In genomic region chr16:58177347-58177710, GRCh38 we compare ENCODE assay signal across 23 cellular contexts. TPM values are rescaled to one million over a fixed set of nuclear protein-coding genes. Genes with fewer than 3 reads are reported as not detected.
DNase-seq lines count a peak whose midpoint lies in the region; ATAC-seq, FAIRE-seq and TF ChIP-seq lines count a peak whose summit lies in the region.
"Had no signal": no experiment of that assay in that cellular context is flagged by ENCODE, and none has a peak within 500 bp of the region (broad histone marks: within the 10 kb centered on the region; RNA-seq: fewer than 3 reads in every experiment).

No MANE protein-coding gene starts in this region.

- H4K20me1 ChIP-seq in HepG2 (ENCODE audit: insufficient read depth, low read length) = no peaks in the 10 kb centered on the region

- no peaks in the 10 kb centered on the region for H3K9me3 ChIP-seq in HepG2 (ENCODE audit: low read length)
- no peaks in the 10 kb centered on the region for H3K9me3 ChIP-seq in right lobe of liver
- H3K9me3 ChIP-seq: adrenal gland, breast epithelium had no signal

- H3K27me3 ChIP-seq in HepG2 (ENCODE audit: control insufficient read depth in 1 of 2, insufficient read depth in 2 of 2, low read length in 2 of 2) = no peaks in the 10 kb centered on the region
- no peaks in the 10 kb centered on the region for H3K27me3 ChIP-seq in right lobe of liver
- H3K27me3 ChIP-seq: adrenal gland, breast epithelium had no signal

- H3K36me3 Mint-ChIP-seq in T-helper 2 cell treated with Interferon-gamma antibody and Interleukin-4, amounts not matched to agents 5 μg/mL and 100 μg/mL, for 36 hours (ENCODE audit: low read depth) = peaks cover 50% of the 10 kb centered on the region
- H3K36me3 Mint-ChIP-seq in effector memory CD8-positive, alpha-beta T cell (ENCODE audit: insufficient read depth) = peaks cover 48% of the 10 kb centered on the region

- TF ChIP-seq POLR2A in HepG2 (IDR thresholded peaks at IDR 0.05; ENCODE audit: insufficient read depth in 1 of 2, low read depth in 2 of 2, low read length in 2 of 2) (no peak), right lobe of liver (IDR thresholded peaks at IDR 0.05) (no peak)

- no peak for FAIRE-seq in HepG2 (lab: Jason Lieb, UNC)

- TF ChIP-seq RAD21 in HepG2 (CRISPR knock-in tag; IDR thresholded peaks at IDR 0.05) = no peak

- H3K27ac ChIP-seq in HepG2 (ENCODE audit: extremely low read length, insufficient read depth, low read length) (no peak overlapping the region), right lobe of liver (no peak overlapping the region)
- H3K27ac ChIP-seq: adrenal gland, breast epithelium, HL-60, VCaP had no signal

- WGBS in HepG2 (ENCODE audit: low lambda C conversion rate) = 100% methylated on average over 1 of the region's 1 CpG
- no CpG with 5 or more reads among the region's 1 CpG for WGBS in right lobe of liver (ENCODE audit: insufficient coverage, low coverage, low lambda C conversion rate, missing lambda C conversion rate)

- TF ChIP-seq EP300 in HepG2 (IDR thresholded peaks at IDR 0.05; ENCODE audit: low read depth in 2 of 2, low read length in 2 of 2) (no peak), HepG2 (CRISPR knock-in tag; IDR thresholded peaks at IDR 0.05; ENCODE audit: borderline replicate concordance) (no peak)

- no peaks in the 10 kb centered on the region for H3K27me3 Mint-ChIP-seq in T-helper 2 cell treated with Interferon-gamma antibody and Interleukin-4, amounts not matched to agents 5 μg/mL and 100 μg/mL, for 36 hours (ENCODE audit: low read depth)
- no peaks in the 10 kb centered on the region for H3K27me3 Mint-ChIP-seq in effector memory CD8-positive, alpha-beta T cell

- peak overlapping the region; percentile 62 for H3K4me3 Mint-ChIP-seq in T-helper 2 cell treated with Interferon-gamma antibody and Interleukin-4, amounts not matched to agents 5 μg/mL and 100 μg/mL, for 36 hours
- H3K4me3 Mint-ChIP-seq in effector memory CD8-positive, alpha-beta T cell = peak overlapping the region; percentile 47 to 70
- H3K4me3 Mint-ChIP-seq: GM23338 had no signal

- TF ChIP-seq CTCF in HepG2 (CRISPR knock-in tag; IDR thresholded peaks at IDR 0.05) = no peak
- no peak for TF ChIP-seq CTCF in right lobe of liver (IDR thresholded peaks at IDR 0.05)

- H3K4me1 ChIP-seq in HepG2 (ENCODE audit: insufficient read depth, low read length) (no peaks in the 10 kb centered on the region), right lobe of liver (no peaks in the 10 kb centered on the region)
- H3K4me1 ChIP-seq: adrenal gland, breast epithelium had no signal

- H3K4me3 ChIP-seq in HepG2 (replicated peaks in 1 of 3; ENCODE audit: insufficient read depth in 1 of 3, low read depth in 2 of 3, low read length in 3 of 3) (no peak overlapping the region), right lobe of liver (no peak overlapping the region)
- H3K4me3 ChIP-seq: adrenal gland, breast epithelium, GM23338 had no signal

- in situ Hi-C loops in HepG2 (cut with HindIII; ENCODE audit: extremely low pct_ligation_motif_present, low pct_unique_long_range_greater_than_20kb) = no loop called here

- CTCF ChIA-PET in HepG2 (lab: Yijun Ruan, JAX; ENCODE audit: low intra/inter-chr PET ratio, low total read pairs) = no interaction called here

- no peak overlapping the region for H3K4me2 ChIP-seq in HepG2 (ENCODE audit: low read depth, low read length)
- H3K4me2 ChIP-seq: GM23338 had no signal

- intact Hi-C loops in HepG2 (cut with micrococcal nuclease; ENCODE audit: unreplicated experiment) (no loop called here), right lobe of liver (cut with DNase I) (no loop called here)

- H3K27ac Mint-ChIP-seq in T-helper 2 cell treated with Interferon-gamma antibody and Interleukin-4, amounts not matched to agents 5 μg/mL and 100 μg/mL, for 36 hours = peak overlapping the region; percentile 86
- H3K27ac Mint-ChIP-seq in effector memory CD8-positive, alpha-beta T cell = peak overlapping the region; percentile 77 to 94
- H3K27ac Mint-ChIP-seq: GM23338 had no signal

- no peak overlapping the region for H2AFZ ChIP-seq in HepG2 (ENCODE audit: low read length)
- H2AFZ ChIP-seq: GM23338 had no signal

- BruUV-seq in HepG2 (replicated peaks; lab: Mats Ljungman, UMichigan) = no TSS peak

- POLR2A ChIA-PET in HepG2 (lab: Yijun Ruan, JAX) = no interaction called here

- H3K4me1 Mint-ChIP-seq in T-helper 2 cell treated with Interferon-gamma antibody and Interleukin-4, amounts not matched to agents 5 μg/mL and 100 μg/mL, for 36 hours (ENCODE audit: low read depth) = peaks cover 20% of the 10 kb centered on the region
- H3K4me1 Mint-ChIP-seq in effector memory CD8-positive, alpha-beta T cell (ENCODE audit: low read depth in 2 of 2) = peaks cover 19 to 22% of the 10 kb centered on the region in 2 donors
- H3K4me1 Mint-ChIP-seq: GM23338 had no signal

- DNase-seq in HepG2 (ENCODE audit: low spot score) (no peak), right lobe of liver (no peak), DMS153 (lab: John Stamatoyannopoulos, UW) (no peak), NCI-H226 (no peak), islet precursor cell (no peak)
- DNase-seq in T-helper 2 cell treated with Interferon-gamma antibody and Interleukin-4, amounts not matched to agents 5 μg/mL and 100 μg/mL, for 36 hours (ENCODE audit: low spot score) = no peak
- DNase-seq in effector memory CD8-positive, alpha-beta T cell = no peak
- DNase-seq: activated CD8-positive, alpha-beta memory T cell treated with anti-CD3 and anti-CD28 coated beads, Interleukin-2, amount 50 U/mL, for 48 hours; adrenal gland; cortex of kidney; DMS79 treated with DMSO at 0.1 percent for 48 hours; glutamatergic neuron; NCI-H1694; NCI-H2171 treated with DMSO at 0.1 percent for 48 hours; NCI-H69; Right ventricle myocardium superior; stimulated activated CD4-positive, alpha-beta T cell treated with anti-CD3 and anti-CD28 coated beads, Interleukin-2, amount 100 ng/mL, for 24 hours; SW 1271; trophoblast cell had no signal

- peaks cover 19 to 70% of the 10 kb centered on the region in 2 experiments for H3K36me3 ChIP-seq in HepG2 (replicated peaks in 1 of 2; ENCODE audit: control insufficient read depth in 1 of 2, insufficient read depth in 2 of 2, low read length in 2 of 2)
- H3K36me3 ChIP-seq in right lobe of liver = peaks cover 3 to 13% (median 7%) of the 10 kb centered on the region in 4 donors
- H3K36me3 ChIP-seq: breast epithelium had no signal

- ATAC-seq in HepG2 (no peak), right lobe of liver (no peak)
- ATAC-seq in effector memory CD8-positive, alpha-beta T cell (replicated peaks) = peak; percentile 85
- ATAC-seq: GM23338 had no signal

- H3K79me2 ChIP-seq in HepG2 (ENCODE audit: insufficient read depth, low read length) = peaks cover 6% of the 10 kb centered on the region

- no peak overlapping the region for H3K9ac ChIP-seq in HepG2 (ENCODE audit: insufficient read depth, low read depth, low read length)

- peaks cover 7% of the 10 kb centered on the region for H3K9me3 Mint-ChIP-seq in T-helper 2 cell treated with Interferon-gamma antibody and Interleukin-4, amounts not matched to agents 5 μg/mL and 100 μg/mL, for 36 hours
- H3K9me3 Mint-ChIP-seq in effector memory CD8-positive, alpha-beta T cell = no peaks in the 10 kb centered on the region
- H3K9me3 Mint-ChIP-seq: GM23338 had no signal

RNA-seq across cellular contexts. Expression of gene CSNK2A2, which starts 20.6 kb away (rescaled TPM):
- total RNA-seq in HepG2 (2016; rRNA removed; fragmentation: Illumina TruSeq; extraction: Trizol) = 46.4 and 75.8 TPM in 2 replicates
- 7.9 and 10.0 TPM in 2 replicates for total RNA-seq in HepG2 (2016; cell fraction: cytosol; rRNA removed; fragmentation: Illumina TruSeq; extraction: Trizol; ENCODE audit: low read depth)
- 45.9 and 69.7 TPM in 2 replicates for total RNA-seq in HepG2 (2016; cell fraction: insoluble cytoplasmic fraction; rRNA removed; fragmentation: Illumina TruSeq; extraction: Trizol)
- total RNA-seq in HepG2 (2016; cell fraction: membrane; rRNA removed; fragmentation: Illumina TruSeq; extraction: Trizol) = 48.2 and 51.0 TPM in 2 replicates
- total RNA-seq in HepG2 (2016; cell fraction: nucleus; rRNA removed; fragmentation: Illumina TruSeq; extraction: Trizol) = 55.1 and 62.2 TPM in 2 replicates
- polyA plus RNA-seq in HepG2 (2011; rRNA removed) = 48.0 and 56.9 TPM in 2 replicates
- polyA plus RNA-seq in HepG2 (2011; cell fraction: cytosol; rRNA removed) = 41.5 and 54.0 TPM in 2 replicates
- 27.7 and 32.7 TPM in 2 replicates for polyA plus RNA-seq in HepG2 (2011; cell fraction: nucleus; rRNA removed)
- 83.1 and 84.5 TPM in 2 replicates for polyA plus RNA-seq in HepG2 (2012)
- polyA plus RNA-seq in HepG2 (2016; cell fraction: cytosol; fragmentation: Illumina TruSeq; extraction: Trizol; ENCODE audit: low read depth) = 16.6 and 17.4 TPM in 2 replicates
- 76.7 and 84.0 TPM in 2 replicates for polyA plus RNA-seq in HepG2 (2016; cell fraction: insoluble cytoplasmic fraction; fragmentation: Illumina TruSeq; extraction: Trizol; ENCODE audit: low read depth)
- 43.1 and 47.3 TPM in 2 replicates for polyA plus RNA-seq in HepG2 (2016; cell fraction: membrane; fragmentation: Illumina TruSeq; extraction: Trizol; ENCODE audit: low read depth)
- 77.0 and 77.7 TPM in 2 replicates for polyA plus RNA-seq in HepG2 (2016; cell fraction: nucleus; fragmentation: Illumina TruSeq; extraction: Trizol; ENCODE audit: insufficient read depth, low read depth)
- polyA minus RNA-seq in HepG2 (2011; rRNA and poly(A)+ RNA removed; ENCODE audit: low replicate concordance) = 80.3 and 103 TPM in 2 replicates
- 85.8 and 89.6 TPM in 2 replicates for polyA minus RNA-seq in HepG2 (2011; cell fraction: cytosol; rRNA and poly(A)+ RNA removed)
- polyA minus RNA-seq in HepG2 (2011; cell fraction: nucleus; rRNA and poly(A)+ RNA removed) = 57.7 and 65.4 TPM in 2 replicates
- 10 to 100 TPM; 24.4 to 29.5 (median 26.8) TPM for total RNA-seq in right lobe of liver

RNA-seq across cellular contexts. Expression of gene CFAP20, which starts 48.1 kb away (rescaled TPM):
- total RNA-seq in HepG2 (2016; rRNA removed; fragmentation: Illumina TruSeq; extraction: Trizol) (87.4 and 103 TPM in 2 replicates), right lobe of liver (10 to 100 TPM in 5 of 6 experiments, 1 to 10 TPM in 1; 7.8 to 38.7 (median 18.1) TPM)
- 20.4 and 23.7 TPM in 2 replicates for total RNA-seq in HepG2 (2016; cell fraction: cytosol; rRNA removed; fragmentation: Illumina TruSeq; extraction: Trizol; ENCODE audit: low read depth)
- 90.5 and 106 TPM in 2 replicates for total RNA-seq in HepG2 (2016; cell fraction: insoluble cytoplasmic fraction; rRNA removed; fragmentation: Illumina TruSeq; extraction: Trizol)
- 20.9 and 22.6 TPM in 2 replicates for total RNA-seq in HepG2 (2016; cell fraction: membrane; rRNA removed; fragmentation: Illumina TruSeq; extraction: Trizol)
- 54.6 and 63.8 TPM in 2 replicates for total RNA-seq in HepG2 (2016; cell fraction: nucleus; rRNA removed; fragmentation: Illumina TruSeq; extraction: Trizol)
- polyA plus RNA-seq in HepG2 (2011; rRNA removed) = 62.3 and 73.1 TPM in 2 replicates
- polyA plus RNA-seq in HepG2 (2011; cell fraction: cytosol; rRNA removed) = 55.6 and 61.8 TPM in 2 replicates
- polyA plus RNA-seq in HepG2 (2011; cell fraction: nucleus; rRNA removed) = 43.8 and 64.6 TPM in 2 replicates
- 38.8 and 48.5 TPM in 2 replicates for polyA plus RNA-seq in HepG2 (2012)
- 8.6 and 8.9 TPM in 2 replicates for polyA plus RNA-seq in HepG2 (2016; cell fraction: cytosol; fragmentation: Illumina TruSeq; extraction: Trizol; ENCODE audit: low read depth)
- 99.6 and 104 TPM in 2 replicates for polyA plus RNA-seq in HepG2 (2016; cell fraction: insoluble cytoplasmic fraction; fragmentation: Illumina TruSeq; extraction: Trizol; ENCODE audit: low read depth)
- 10.4 and 12.5 TPM in 2 replicates for polyA plus RNA-seq in HepG2 (2016; cell fraction: membrane; fragmentation: Illumina TruSeq; extraction: Trizol; ENCODE audit: low read depth)
- polyA plus RNA-seq in HepG2 (2016; cell fraction: nucleus; fragmentation: Illumina TruSeq; extraction: Trizol; ENCODE audit: insufficient read depth, low read depth) = 91.7 and 107 TPM in 2 replicates
- polyA minus RNA-seq in HepG2 (2011; rRNA and poly(A)+ RNA removed; ENCODE audit: low replicate concordance) = 62.6 and 62.7 TPM in 2 replicates
- polyA minus RNA-seq in HepG2 (2011; cell fraction: cytosol; rRNA and poly(A)+ RNA removed) = 32.8 and 51.6 TPM in 2 replicates
- 30.4 and 37.3 TPM in 2 replicates for polyA minus RNA-seq in HepG2 (2011; cell fraction: nucleus; rRNA and poly(A)+ RNA removed)
